Comparison of ENCODE assay signal across 1 cellular context in the genomic region with DNA sequence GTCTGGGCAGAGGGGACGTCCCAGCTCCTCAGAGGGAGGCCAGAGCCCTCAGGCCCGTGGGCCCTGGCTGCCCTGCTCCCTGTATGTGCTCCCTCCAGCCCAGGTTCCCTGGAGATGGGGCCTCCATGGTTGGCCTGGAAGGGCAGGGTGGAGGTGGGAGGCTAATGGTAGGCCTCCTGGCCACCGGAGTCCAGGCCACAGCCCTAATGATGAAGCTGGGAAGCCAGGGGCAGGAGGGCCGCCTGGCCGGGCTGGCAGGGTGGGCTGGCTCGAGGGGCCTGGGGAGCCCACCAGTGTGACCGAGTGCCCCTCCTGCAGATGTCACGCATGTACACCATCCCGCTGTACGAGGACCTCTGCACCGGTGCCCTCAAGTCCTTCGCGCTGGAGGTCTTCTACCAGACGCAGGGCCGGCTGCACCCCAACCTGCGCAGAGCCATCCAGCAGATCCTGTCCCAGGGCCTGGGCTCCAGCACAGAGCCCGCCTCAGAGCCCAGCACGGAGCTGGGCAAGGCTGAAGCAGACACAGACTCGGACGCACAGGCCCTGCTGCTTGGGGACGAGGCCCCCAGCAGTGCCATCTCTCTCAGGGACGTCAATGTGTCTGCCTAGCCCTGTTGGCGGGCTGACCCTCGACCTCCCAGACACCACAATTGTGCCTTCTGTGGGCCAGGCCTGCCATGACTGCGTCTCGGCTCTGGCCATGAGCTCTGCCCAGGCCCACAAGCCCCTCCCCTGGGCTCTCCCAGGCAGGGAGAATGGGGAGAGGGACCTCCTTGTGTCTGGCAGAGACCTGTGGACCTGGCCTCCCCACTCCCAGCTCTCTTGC.
TF ChIP-seq lines count a peak whose summit lies in the region.

No MANE protein-coding gene starts in this region.

TF ChIP-seq in HepG2, 621 proteins besides CTCF, POLR2A, EP300 and RAD21:
- TF ChIP-seq RBFOX2 (IDR thresholded peaks at IDR 0.05; ENCODE audit: low read depth, low read length) (peak; percentile 63), PITX1 (CRISPR knock-in tag; IDR thresholded peaks at IDR 0.05) (0 out of 2 replicates have a peak, but pooled peaks have one; percentile 21), ZSCAN25 (CRISPR knock-in tag; IDR thresholded peaks at IDR 0.05) (no peak), REXO4 (CRISPR knock-in tag; IDR thresholded peaks at IDR 0.05; ENCODE audit: borderline replicate concordance) (0 out of 2 replicates have a peak, but pooled peaks have one; percentile 24), AGO2 (optimal IDR thresholded peaks at IDR 0.05; ENCODE audit: low read depth, low read length) (peak; percentile 43)
- TF ChIP-seq, protein P1, sequence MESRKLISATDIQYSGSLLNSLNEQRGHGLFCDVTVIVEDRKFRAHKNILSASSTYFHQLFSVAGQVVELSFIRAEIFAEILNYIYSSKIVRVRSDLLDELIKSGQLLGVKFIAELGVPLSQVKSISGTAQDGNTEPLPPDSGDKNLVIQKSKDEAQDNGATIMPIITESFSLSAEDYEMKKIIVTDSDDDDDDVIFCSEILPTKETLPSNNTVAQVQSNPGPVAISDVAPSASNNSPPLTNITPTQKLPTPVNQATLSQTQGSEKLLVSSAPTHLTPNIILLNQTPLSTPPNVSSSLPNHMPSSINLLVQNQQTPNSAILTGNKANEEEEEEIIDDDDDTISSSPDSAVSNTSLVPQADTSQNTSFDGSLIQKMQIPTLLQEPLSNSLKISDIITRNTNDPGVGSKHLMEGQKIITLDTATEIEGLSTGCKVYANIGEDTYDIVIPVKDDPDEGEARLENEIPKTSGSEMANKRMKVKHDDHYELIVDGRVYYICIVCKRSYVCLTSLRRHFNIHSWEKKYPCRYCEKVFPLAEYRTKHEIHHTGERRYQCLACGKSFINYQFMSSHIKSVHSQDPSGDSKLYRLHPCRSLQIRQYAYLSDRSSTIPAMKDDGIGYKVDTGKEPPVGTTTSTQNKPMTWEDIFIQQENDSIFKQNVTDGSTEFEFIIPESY (CRISPR knock-in tag; IDR thresholded peaks at IDR 0.05), result 0 out of 2 replicates have a peak, but pooled peaks have one; percentile 24
